ENCODE assay signal across 19 cellular contexts in the genomic region with DNA sequence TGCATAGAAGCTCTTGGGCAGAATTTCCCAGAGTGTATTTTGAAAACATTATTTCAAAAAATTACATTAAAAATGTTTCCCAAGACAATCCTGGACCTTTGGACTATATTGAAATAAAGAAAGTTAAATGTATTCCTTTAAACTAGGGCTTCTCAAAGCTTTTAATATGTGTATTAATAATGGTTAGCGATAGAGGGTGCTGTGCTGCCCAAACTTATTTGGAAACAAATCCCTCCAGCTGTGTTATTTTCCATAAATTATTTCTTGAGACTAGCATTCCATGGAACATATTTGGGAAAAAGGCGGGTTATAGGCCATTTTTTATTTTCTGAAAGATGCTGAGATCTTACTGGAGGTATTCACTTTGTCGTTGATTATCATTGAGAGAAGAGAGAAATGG.
"Had no signal": no experiment of that assay in that cellular context is flagged by ENCODE, and none has a peak within 500 bp of the region (broad histone marks: within the 10 kb centered on the region; RNA-seq: fewer than 3 reads in every experiment).

No MANE protein-coding gene starts in this region.

- H3K36me3 Mint-ChIP-seq: activated naive CD4-positive, alpha-beta T cell treated with anti-CD3 and anti-CD28 coated beads, Interleukin-2, amount 10 ng/mL, durations not matched to agents 7 days and 5 days; natural killer cell treated with Interleukin-12 subunit alpha and Interleukin-12 subunit beta and Interleukin-15 and Interleukin-18, amount 100 ng/mL, for 72 hours; stimulated activated naive B cell treated with anti-CD40 and anti-IgM and Interleukin-4, amounts not matched to agents 10 μg/mL and 1 μg/mL and 100 μg/mL, for 72 hours had no signal

- H3K27ac ChIP-seq: colonic mucosa, gastrocnemius medialis, psoas muscle, right lobe of liver, spleen, transverse colon had no signal

- H3K4me1 Mint-ChIP-seq: activated naive CD4-positive, alpha-beta T cell treated with anti-CD3 and anti-CD28 coated beads, Interleukin-2, amount 10 ng/mL, durations not matched to agents 7 days and 5 days; activated T-helper 17 cell treated with anti-CD3 and anti-CD28 coated beads, Interleukin-2, amount 50 U/mL, for 72 hours; stimulated activated naive B cell treated with anti-CD40 and anti-IgM and Interleukin-4, amounts not matched to agents 10 μg/mL and 1 μg/mL and 100 μg/mL, for 72 hours had no signal

- H3K36me3 ChIP-seq: colonic mucosa, gastrocnemius medialis, right lobe of liver, spleen, transverse colon had no signal

- H3K9me3 ChIP-seq: colonic mucosa, gastrocnemius medialis, psoas muscle, right lobe of liver, transverse colon had no signal

- H3K27ac Mint-ChIP-seq: activated naive CD4-positive, alpha-beta T cell treated with anti-CD3 and anti-CD28 coated beads, Interleukin-2, amount 10 ng/mL, durations not matched to agents 7 days and 5 days; activated T-helper 17 cell treated with anti-CD3 and anti-CD28 coated beads, Interleukin-2, amount 50 U/mL, for 72 hours; natural killer cell treated with Interleukin-12 subunit alpha and Interleukin-12 subunit beta and Interleukin-15 and Interleukin-18, amount 100 ng/mL, for 72 hours; stimulated activated naive B cell treated with anti-CD40 and anti-IgM and Interleukin-4, amounts not matched to agents 10 μg/mL and 1 μg/mL and 100 μg/mL, for 72 hours had no signal

- H3K4me3 Mint-ChIP-seq: activated naive CD4-positive, alpha-beta T cell treated with anti-CD3 and anti-CD28 coated beads, Interleukin-2, amount 10 ng/mL, durations not matched to agents 7 days and 5 days; activated T-helper 17 cell treated with anti-CD3 and anti-CD28 coated beads, Interleukin-2, amount 50 U/mL, for 72 hours; natural killer cell treated with Interleukin-12 subunit alpha and Interleukin-12 subunit beta and Interleukin-15 and Interleukin-18, amount 100 ng/mL, for 72 hours; stimulated activated naive B cell treated with anti-CD40 and anti-IgM and Interleukin-4, amounts not matched to agents 10 μg/mL and 1 μg/mL and 100 μg/mL, for 72 hours had no signal

- ATAC-seq: activated T-helper 17 cell treated with anti-CD3 and anti-CD28 coated beads, Interleukin-2, amount 50 U/mL, for 72 hours; gastrocnemius medialis; left lobe of liver; natural killer cell treated with Interleukin-12 subunit alpha and Interleukin-12 subunit beta and Interleukin-15 and Interleukin-18, amount 100 ng/mL, for 72 hours; psoas muscle; right lobe of liver; stimulated activated naive B cell treated with anti-CD40 and anti-IgM and Interleukin-4, amounts not matched to agents 10 μg/mL and 1 μg/mL and 100 μg/mL, for 72 hours had no signal

- DNase-seq: activated CD4-positive, alpha-beta T cell treated with anti-CD3 and anti-CD28 coated beads for 48 hours; activated CD8-positive, alpha-beta memory T cell treated with anti-CD3 and anti-CD28 coated beads for 24 hours; activated naive CD4-positive, alpha-beta T cell treated with anti-CD3 and anti-CD28 coated beads, Interleukin-2, amount 10 ng/mL, durations not matched to agents 7 days and 5 days; colonic mucosa; effector CD8-positive, alpha-beta T cell; gastrocnemius medialis; islet precursor cell; mesenchymal stem cell; occipital lobe; psoas muscle; right lobe of liver; spleen; stimulated activated CD4-positive, alpha-beta T cell treated with anti-CD3 and anti-CD28 coated beads, Interleukin-1b, Interleukin-23, amount 100 ng/mL, for 48 hours; stimulated activated naive B cell treated with anti-CD40 and anti-IgM and Interleukin-4, amounts not matched to agents 10 μg/mL and 1 μg/mL and 100 μg/mL, for 72 hours; substantia nigra; transverse colon had no signal

- H3K4me3 ChIP-seq: colonic mucosa, gastrocnemius medialis, psoas muscle, right lobe of liver, spleen, transverse colon had no signal

- H3K27me3 ChIP-seq: colonic mucosa, gastrocnemius medialis, right lobe of liver, spleen, transverse colon had no signal
